In genomic region chr6:158841358-158841757, GRCh38 we compare ENCODE assay signal across 26 cellular contexts.
"Had no signal": no experiment of that assay in that cellular context is flagged by ENCODE, and none has a peak within 500 bp of the region (broad histone marks: within the 10 kb centered on the region; RNA-seq: fewer than 3 reads in every experiment).

No MANE protein-coding gene starts in this region.

- DNase-seq: hippocampal formation; left colon; left lung; lower lobe of right lung; mammary epithelial cell; mesenchymal stem cell; naive thymus-derived CD4-positive, alpha-beta T cell; pancreas; posterior cingulate gyrus; retina; right cardiac atrium; stimulated activated CD4-positive, alpha-beta T cell treated with anti-CD3 and anti-CD28 coated beads, Interleukin-12 subunit alpha, Interleukin-12 subunit beta, amount 100 ng/mL, for 4 hours; stimulated activated CD4-positive, alpha-beta T cell treated with anti-CD3 and anti-CD28 coated beads, Interleukin-15, amount 100 ng/mL, for 24 hours; stimulated activated CD4-positive, alpha-beta T cell treated with anti-CD3 and anti-CD28 coated beads, Interleukin-2, amount 100 ng/mL, for 24 hours; stimulated activated CD4-positive, alpha-beta T cell treated with anti-CD3 and anti-CD28 coated beads, Interleukin-4, amount 100 ng/mL, for 1 hour; stimulated activated naive CD4-positive, alpha-beta T cell; substantia nigra; upper lobe of left lung had no signal

- H3K4me1 ChIP-seq: left lung, prostate gland, tibial nerve, upper lobe of left lung, vagina had no signal

- FAIRE-seq: keratinocyte, pancreas had no signal

- H3K27me3 ChIP-seq: left lung, pancreas, tibial nerve, upper lobe of left lung, vagina had no signal

- ATAC-seq: left colon; left lung; lower lobe of right lung; naive thymus-derived CD4-positive, alpha-beta T cell; natural killer cell treated with Interleukin-12 subunit alpha and Interleukin-12 subunit beta and Interleukin-15 and Interleukin-18, amount 100 ng/mL, for 72 hours; pancreas; right cardiac atrium; sciatic nerve; stimulated activated effector memory CD8-positive, alpha-beta T cell treated with anti-CD3 and anti-CD28 coated beads, Interleukin-12 subunit alpha, Interleukin-12 subunit beta, amount 100 ng/mL, for 72 hours had no signal

- H3K27ac ChIP-seq: left lung, lower lobe of right lung, pancreas, prostate gland, skin epidermis, tibial nerve, upper lobe of left lung, vagina had no signal

- H3K9me3 ChIP-seq: left lung, lower lobe of right lung, pancreas, prostate gland, tibial nerve, upper lobe of left lung, vagina had no signal

- H3K4me3 ChIP-seq: left lung, lower lobe of right lung, pancreas, prostate gland, skin epidermis, tibial nerve, upper lobe of left lung, vagina had no signal

- H3K36me3 ChIP-seq: left lung, lower lobe of right lung, pancreas, prostate gland, tibial nerve, upper lobe of left lung, vagina had no signal
